ENCODE assay signal across 17 cellular contexts in the genomic region with DNA sequence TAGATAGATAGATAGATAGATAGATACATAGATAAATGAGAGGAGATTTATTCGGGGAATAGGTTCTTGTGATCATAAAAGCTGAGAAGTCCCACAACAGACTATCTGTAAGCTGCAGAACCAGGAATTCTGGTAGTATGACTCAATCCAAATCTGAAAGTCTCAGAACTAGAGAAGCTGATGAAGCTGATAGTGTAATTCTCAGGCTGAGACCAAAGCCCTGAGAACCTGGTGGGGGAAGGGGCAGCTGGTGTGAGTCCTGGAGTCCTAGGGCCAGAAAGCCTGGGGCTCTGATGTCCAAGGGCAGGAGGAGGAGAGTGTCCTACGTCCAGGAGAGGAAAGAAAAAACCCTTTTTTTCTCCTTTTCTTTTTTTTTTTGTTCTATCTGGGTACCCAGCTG. TPM values are rescaled to one million over a fixed set of nuclear protein-coding genes. Genes with fewer than 3 reads are reported as not detected.
DNase-seq lines count a peak whose midpoint lies in the region; ATAC-seq, FAIRE-seq and TF ChIP-seq lines count a peak whose summit lies in the region.
"Had no signal": no experiment of that assay in that cellular context is flagged by ENCODE, and none has a peak within 500 bp of the region (broad histone marks: within the 10 kb centered on the region; RNA-seq: fewer than 3 reads in every experiment).

No MANE protein-coding gene starts in this region.

- no peak overlapping the region for H3K4me2 ChIP-seq in astrocyte (ENCODE audit: low read length)
- peak overlapping the region; percentile 43 for H3K4me2 ChIP-seq in smooth muscle cell

- no peaks in the 10 kb centered on the region for H3K27me3 Mint-ChIP-seq in astrocyte (ENCODE audit: low read depth, unreplicated experiment)
- H3K27me3 Mint-ChIP-seq in stimulated activated naive CD8-positive, alpha-beta T cell treated with anti-CD3 and anti-CD28 coated beads, Interleukin-15, amount 100 ng/mL, for 72 hours: peaks cover 6% of the 10 kb centered on the region

- FAIRE-seq in astrocyte (lab: Jason Lieb, UNC): no peak

- H3K36me3 Mint-ChIP-seq in astrocyte (ENCODE audit: low read depth, unreplicated experiment): no peaks in the 10 kb centered on the region
- H3K36me3 Mint-ChIP-seq: CD8-positive, alpha-beta T cell had no signal

- no peaks in the 10 kb centered on the region for H3K79me2 ChIP-seq in astrocyte (ENCODE audit: insufficient read depth, low read length)
- no peaks in the 10 kb centered on the region for H3K79me2 ChIP-seq in smooth muscle cell (ENCODE audit: low read depth)

- H3K9ac ChIP-seq in astrocyte (ENCODE audit: low read length) (no peak overlapping the region), smooth muscle cell (ENCODE audit: low read depth) (no peak overlapping the region)

- ATAC-seq in GM18909 (IDR thresholded peaks at IDR 0.05; ENCODE audit: poor library complexity, unreplicated experiment): peak; percentile 47
- ATAC-seq in HG03432 (IDR thresholded peaks at IDR 0.05; ENCODE audit: unreplicated experiment): peak; percentile 52
- no peak for ATAC-seq in stimulated activated naive CD8-positive, alpha-beta T cell treated with anti-CD3 and anti-CD28 coated beads, Interleukin-15, amount 100 ng/mL, for 72 hours
- ATAC-seq: CD8-positive, alpha-beta T cell had no signal

- no peak overlapping the region for H3K4me3 Mint-ChIP-seq in astrocyte (ENCODE audit: unreplicated experiment)
- H3K4me3 Mint-ChIP-seq in stimulated activated naive CD8-positive, alpha-beta T cell treated with anti-CD3 and anti-CD28 coated beads, Interleukin-15, amount 100 ng/mL, for 72 hours: no peak overlapping the region
- H3K4me3 Mint-ChIP-seq: CD8-positive, alpha-beta T cell had no signal

- no peaks in the 10 kb centered on the region for H4K20me1 ChIP-seq in astrocyte (ENCODE audit: insufficient read depth, low read length)
- no peaks in the 10 kb centered on the region for H4K20me1 ChIP-seq in smooth muscle cell (ENCODE audit: low read depth)

- no peaks in the 10 kb centered on the region for H3F3A ChIP-seq in smooth muscle cell (ENCODE audit: low read depth)

- WGBS in smooth muscle cell (ENCODE audit: low lambda C conversion rate): 38% methylated on average over 2 of the region's 2 CpGs

- no peak overlapping the region for H2AFZ ChIP-seq in astrocyte (ENCODE audit: low read depth, low read length)
- H2AFZ ChIP-seq in smooth muscle cell (ENCODE audit: low read depth): no peak overlapping the region

- H3K9me3 ChIP-seq in astrocyte (ENCODE audit: insufficient read depth, low read depth, low read length) (no peaks in the 10 kb centered on the region), smooth muscle cell (replicated peaks; ENCODE audit: low read depth) (no peaks in the 10 kb centered on the region)
- H3K9me3 ChIP-seq: SJCRH30 had no signal

- no peak overlapping the region for H3K27ac ChIP-seq in astrocyte (ENCODE audit: low read depth, low read length)
- no peak overlapping the region for H3K27ac ChIP-seq in smooth muscle cell (ENCODE audit: low read depth)
- H3K27ac ChIP-seq: SJCRH30 had no signal

- H3K27me3 ChIP-seq in astrocyte (ENCODE audit: insufficient read depth, low read length): no peaks in the 10 kb centered on the region
- H3K27me3 ChIP-seq in smooth muscle cell (ENCODE audit: low read depth): no peaks in the 10 kb centered on the region
- H3K27me3 ChIP-seq: SJCRH30 had no signal

- H3K36me3 ChIP-seq in astrocyte (ENCODE audit: insufficient read depth, low read length) (no peaks in the 10 kb centered on the region), smooth muscle cell (ENCODE audit: low read depth) (no peaks in the 10 kb centered on the region)
- H3K36me3 ChIP-seq: SJCRH30 had no signal

- H3K4me3 ChIP-seq in astrocyte (ENCODE audit: insufficient read depth, low read depth, low read length) (no peak overlapping the region), smooth muscle cell (no peak overlapping the region)
- H3K4me3 ChIP-seq: SJCRH30 had no signal

- no peak for TF ChIP-seq CTCF in astrocyte (IDR thresholded peaks at IDR 0.05; ENCODE audit: insufficient read depth, low read depth, low read length)
- no peak for TF ChIP-seq CTCF in smooth muscle cell (IDR thresholded peaks at IDR 0.05; ENCODE audit: borderline replicate concordance, insufficient read depth, poor library complexity, severe bottlenecking)

- H3K27ac Mint-ChIP-seq in astrocyte (ENCODE audit: unreplicated experiment): peak overlapping the region; percentile 66
- H3K27ac Mint-ChIP-seq in stimulated activated naive CD8-positive, alpha-beta T cell treated with anti-CD3 and anti-CD28 coated beads, Interleukin-15, amount 100 ng/mL, for 72 hours: no peak overlapping the region
- H3K27ac Mint-ChIP-seq: CD8-positive, alpha-beta T cell had no signal

- H3K9me3 Mint-ChIP-seq in astrocyte (ENCODE audit: unreplicated experiment): peaks cover 6% of the 10 kb centered on the region
- peaks cover 0 to 7% of the 10 kb centered on the region in 2 donors for H3K9me3 Mint-ChIP-seq in stimulated activated naive CD8-positive, alpha-beta T cell treated with anti-CD3 and anti-CD28 coated beads, Interleukin-15, amount 100 ng/mL, for 72 hours

- peaks cover 11% of the 10 kb centered on the region for H3K4me1 Mint-ChIP-seq in astrocyte (ENCODE audit: low read depth, unreplicated experiment)
- H3K4me1 Mint-ChIP-seq in stimulated activated naive CD8-positive, alpha-beta T cell treated with anti-CD3 and anti-CD28 coated beads, Interleukin-15, amount 100 ng/mL, for 72 hours: peaks cover 8% of the 10 kb centered on the region

- no peak for DNase-seq in astrocyte (ENCODE audit: low read depth)
- no peak for DNase-seq in smooth muscle cell (lab: John Stamatoyannopoulos, UW; ENCODE audit: unreplicated experiment)
- DNase-seq in NCI-H146 treated with DMSO at 0.1 percent for 48 hours (lab: John Stamatoyannopoulos, UW; ENCODE audit: unreplicated experiment): no peak
- DNase-seq in A172 (ENCODE audit: low spot score): no peak
- DNase-seq in stimulated activated naive CD8-positive, alpha-beta T cell treated with anti-CD3 and anti-CD28 coated beads, Interleukin-15, amount 100 ng/mL, for 72 hours: no peak
- DNase-seq: CD8-positive, alpha-beta T cell; DMS79 treated with DMSO at 0.1 percent for 48 hours; GF-D8; IMR-90; Kasumi-1; NCI-H1417; NCI-H2029; NCI-H524; SJCRH30 had no signal

- H3K4me1 ChIP-seq in astrocyte (ENCODE audit: insufficient read depth, low read length) (no peaks in the 10 kb centered on the region), smooth muscle cell (ENCODE audit: low read depth) (peaks cover 7% of the 10 kb centered on the region)
- H3K4me1 ChIP-seq: SJCRH30 had no signal

RNA-seq across cellular contexts. Expression of gene BANK1, which starts 8.0 kb away (rescaled TPM):
- total RNA-seq in astrocyte (1.3 and 2.0 TPM in 2 replicates), smooth muscle cell (0.54 and 0.76 TPM in 2 replicates)
- 1.2 and 1.5 TPM in 2 replicates for polyA plus RNA-seq in smooth muscle cell
- 0.10 and 0.24 TPM in 2 replicates for total RNA-seq in A172 (2014; rRNA removed; shearing (Covaris generic))
- total RNA-seq: RPMI7951 had no signal
